27 cellular contexts compared by ENCODE assay signal in the genomic region with DNA sequence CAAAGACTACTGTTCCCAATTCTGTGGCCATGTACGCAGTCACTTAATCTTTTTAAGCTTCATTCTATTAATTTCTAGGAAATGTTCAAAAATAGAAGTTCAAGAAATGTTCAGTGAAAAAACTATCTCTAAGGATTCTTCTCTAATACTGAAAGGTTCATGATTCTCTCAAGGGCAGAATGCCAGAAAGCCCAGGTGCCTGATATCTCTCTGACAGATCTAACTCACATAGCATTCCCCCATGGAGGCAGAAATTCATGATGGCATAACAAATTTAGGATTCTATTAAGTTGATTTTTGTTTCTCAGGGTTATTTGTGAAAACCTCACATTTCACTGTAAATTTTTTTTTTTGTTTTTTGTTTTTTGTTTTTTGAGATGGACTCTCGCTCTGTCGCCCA. TPM values are rescaled to one million over a fixed set of nuclear protein-coding genes. Genes with fewer than 3 reads are reported as not detected.
DNase-seq lines count a peak whose midpoint lies in the region; ATAC-seq and TF ChIP-seq lines count a peak whose summit lies in the region.
"Had no signal": no experiment of that assay in that cellular context is flagged by ENCODE, and none has a peak within 500 bp of the region (broad histone marks: within the 10 kb centered on the region; RNA-seq: fewer than 3 reads in every experiment).

No MANE protein-coding gene starts in this region.

- H3K4me1 Mint-ChIP-seq in MCF 10A (ENCODE audit: insufficient read depth, unreplicated experiment) (peaks cover 5% of the 10 kb centered on the region), endodermal cell (peaks cover 5% of the 10 kb centered on the region)

- H4K20me1 ChIP-seq in mammary epithelial cell (ENCODE audit: insufficient read depth, low read length) = no peaks in the 10 kb centered on the region

- no peak for TF ChIP-seq POLR2A in body of pancreas (IDR thresholded peaks at IDR 0.05)

- no peaks in the 10 kb centered on the region for H3K27me3 ChIP-seq in mammary epithelial cell (ENCODE audit: insufficient read depth, low read length)
- no peaks in the 10 kb centered on the region for H3K27me3 ChIP-seq in endodermal cell (ENCODE audit: control insufficient read depth, insufficient read depth, low read length, poor library complexity, severe bottlenecking)
- H3K27me3 ChIP-seq in body of pancreas = no peaks in the 10 kb centered on the region
- H3K27me3 ChIP-seq: right lobe of liver had no signal

- no peak overlapping the region for H3K4me2 ChIP-seq in mammary epithelial cell (ENCODE audit: insufficient read depth, low read depth, low read length)

- H3K36me3 ChIP-seq in mammary epithelial cell (ENCODE audit: insufficient read depth, low read length) (no peaks in the 10 kb centered on the region), endodermal cell (ENCODE audit: control insufficient read depth, insufficient read depth, low read length) (peaks cover 6% of the 10 kb centered on the region), body of pancreas (replicated peaks in 1 of 2; ENCODE audit: insufficient read depth in 1 of 2, low read depth in 2 of 2) (no peaks in the 10 kb centered on the region)
- H3K36me3 ChIP-seq: HAP-1, right lobe of liver had no signal

- no peaks in the 10 kb centered on the region for H3K27me3 Mint-ChIP-seq in MCF 10A (ENCODE audit: insufficient read depth, unreplicated experiment)
- H3K27me3 Mint-ChIP-seq in endodermal cell (ENCODE audit: insufficient read depth) = no peaks in the 10 kb centered on the region
- H3K27me3 Mint-ChIP-seq: CD4-positive, CD25-positive, alpha-beta regulatory T cell had no signal

- dilution Hi-C loops in mammary epithelial cell (cut with HindIII; ENCODE audit: low sequenced_read_pairs) = loop anchor here (10.0 kb wide), 1 partner anchor 241 kb away; no protein-coding TSS in a partner anchor

- H3K9me3 ChIP-seq in mammary epithelial cell (replicated peaks; ENCODE audit: insufficient read depth, low read length) = no peaks in the 10 kb centered on the region
- no peaks in the 10 kb centered on the region for H3K9me3 ChIP-seq in endodermal cell (ENCODE audit: control insufficient read depth, low read length)
- no peaks in the 10 kb centered on the region for H3K9me3 ChIP-seq in body of pancreas
- H3K9me3 ChIP-seq: HAP-1, right lobe of liver had no signal

- no peak for TF ChIP-seq CTCF in mammary epithelial cell (conservative IDR thresholded peaks at IDR 0.05 in 1 of 2, IDR thresholded peaks at IDR 0.05 in 1 of 2; ENCODE audit: extremely low read depth in 1 of 2, insufficient read depth in 1 of 2, low read depth in 1 of 2, low read length in 2 of 2)
- TF ChIP-seq CTCF in MCF 10A (IDR thresholded peaks at IDR 0.05; ENCODE audit: unreplicated experiment) = no peak
- no peak for TF ChIP-seq CTCF in endodermal cell (conservative IDR thresholded peaks at IDR 0.05)
- TF ChIP-seq CTCF in body of pancreas (IDR thresholded peaks at IDR 0.05) = no peak

- in situ Hi-C loops in mammary epithelial cell (cut with MboI; ENCODE audit: low sequenced_read_pairs in 2 of 2) (no loop called here), KBM-7 (cut with MboI; ENCODE audit: low pct_unique_long_range_greater_than_20kb, low sequenced_read_pairs) (loop anchor here (25.0 kb wide), 1 partner anchor 248 kb away; no protein-coding TSS in a partner anchor)

- POLR2A ChIA-PET in MCF 10A (lab: Yijun Ruan, JAX) = interaction anchor here (0.9 to 1.0 kb wide), 2 partner anchors 9 to 53 kb away, joined by 3 read pairs; partner anchors contain the start of gene AVEN

- CTCF ChIA-PET in mammary epithelial cell (lab: Charles Lee; ENCODE audit: low non-redundant PET) = no interaction called here
- CTCF ChIA-PET in MCF 10A (lab: Yijun Ruan, JAX) = interaction anchor here (0.6 to 2.7 kb wide), 3 partner anchors 9 to 249 kb away, joined by 3 to 8 read pairs (median 6); no protein-coding TSS in a partner anchor

- no peak overlapping the region for H2AFZ ChIP-seq in mammary epithelial cell (ENCODE audit: low read depth, low read length)

- no peak for ATAC-seq in body of pancreas
- ATAC-seq: right lobe of liver had no signal

- H3K9me3 Mint-ChIP-seq in MCF 10A (ENCODE audit: unreplicated experiment) (no peaks in the 10 kb centered on the region), endodermal cell (no peaks in the 10 kb centered on the region)
- H3K9me3 Mint-ChIP-seq: activated naive CD4-positive, alpha-beta T cell treated with anti-CD3 and anti-CD28 coated beads for 36 hours; CD4-positive, CD25-positive, alpha-beta regulatory T cell; WTC11 had no signal

- H3K9ac ChIP-seq in mammary epithelial cell (ENCODE audit: insufficient read depth, low read length) (no peak overlapping the region), endodermal cell (ENCODE audit: extremely low read depth, low read length, poor library complexity, severe bottlenecking) (no peak overlapping the region)

- H3K4me3 ChIP-seq in mammary epithelial cell (replicated peaks in 1 of 3; ENCODE audit: insufficient read depth in 1 of 3, low read depth in 2 of 3, low read length in 3 of 3) (no peak overlapping the region), endodermal cell (ENCODE audit: low read length) (no peak overlapping the region), body of pancreas (no peak overlapping the region)
- H3K4me3 ChIP-seq: HAP-1, right lobe of liver had no signal

- H3K36me3 Mint-ChIP-seq in MCF 10A (ENCODE audit: insufficient read depth, unreplicated experiment) (no peaks in the 10 kb centered on the region), endodermal cell (ENCODE audit: low read depth) (no peaks in the 10 kb centered on the region)
- H3K36me3 Mint-ChIP-seq: WTC11 had no signal

- no peak overlapping the region for H3K4me3 Mint-ChIP-seq in MCF 10A (ENCODE audit: unreplicated experiment)
- no peak overlapping the region for H3K4me3 Mint-ChIP-seq in endodermal cell
- H3K4me3 Mint-ChIP-seq: activated naive CD4-positive, alpha-beta T cell treated with anti-CD3 and anti-CD28 coated beads for 36 hours; CD4-positive, CD25-positive, alpha-beta regulatory T cell; WTC11 had no signal

- DNase-seq in mammary epithelial cell (peak; percentile 11), MCF 10A (ENCODE audit: unreplicated experiment) (no peak), endodermal cell (no peak), myocyte (ENCODE audit: low read depth) (peak; percentile 18), KBM-7 (no peak), Kasumi-1 (lab: John Stamatoyannopoulos, UW) (no peak), Ammon's horn (ENCODE audit: low spot score) (no peak), body of pancreas (no peak)
- DNase-seq: 8988T; activated CD4-positive, alpha-beta T cell treated with anti-CD3 and anti-CD28 coated beads, Interleukin-2, amount 50 U/mL, for 4 hours; activated naive CD4-positive, alpha-beta T cell treated with anti-CD3 and anti-CD28 coated beads for 36 hours; aorta; CD4-positive, CD25-positive, alpha-beta regulatory T cell; central memory CD4-positive, alpha-beta T cell; kidney; NCI-H1417; NCI-H2081 treated with DMSO at 0.1 percent for 48 hours; NCI-H345; NCI-H774; right lobe of liver; Right ventricle myocardium superior; stimulated activated naive CD4-positive, alpha-beta T cell treated with Interleukin-2 at 50 U/mL for 16 hours had no signal

- H3K79me2 ChIP-seq in mammary epithelial cell (ENCODE audit: insufficient read depth, low read length) = peaks cover 10% of the 10 kb centered on the region

- peaks cover 2% of the 10 kb centered on the region for H3K4me1 ChIP-seq in mammary epithelial cell (ENCODE audit: insufficient read depth, low read length)
- no peaks in the 10 kb centered on the region for H3K4me1 ChIP-seq in endodermal cell (ENCODE audit: control insufficient read depth, insufficient read depth, low read length)
- no peaks in the 10 kb centered on the region for H3K4me1 ChIP-seq in body of pancreas
- H3K4me1 ChIP-seq: HAP-1, right lobe of liver had no signal

- no peak overlapping the region for H3K27ac ChIP-seq in mammary epithelial cell (ENCODE audit: insufficient read depth, low read depth, low read length)
- H3K27ac ChIP-seq in endodermal cell (ENCODE audit: low read depth, low read length) = peak overlapping the region; percentile 72
- no peak overlapping the region for H3K27ac ChIP-seq in body of pancreas
- H3K27ac ChIP-seq: right lobe of liver had no signal

- BruUV-seq in mammary epithelial cell (replicated peaks; lab: Mats Ljungman, UMichigan) = no TSS peak
- BruUV-seq in MCF 10A (replicated peaks; lab: Mats Ljungman, UMichigan) = no TSS peak

- WGBS in mammary epithelial cell (ENCODE audit: low coverage, missing lambda C conversion rate) = 65% methylated on average over 3 of the region's 3 CpGs
- WGBS in endodermal cell (ENCODE audit: insufficient coverage in 1 of 2, insufficient read length in 1 of 2), 2 experiments = 94% methylated on average over 2 of the region's 3 CpGs; no CpG with 5 or more reads in 1 of the 2 experiments
- 67% methylated on average over 3 of the region's 3 CpGs for WGBS in body of pancreas, 2 donors

- intact Hi-C loops in mammary epithelial cell (cut with micrococcal nuclease) = no loop called here
- intact Hi-C loops in MCF 10A (cut with micrococcal nuclease) = no loop called here
- intact Hi-C loops in body of pancreas (cut with DNase I) = no loop called here

- H3K27ac Mint-ChIP-seq in MCF 10A (ENCODE audit: low read depth, unreplicated experiment) (no peak overlapping the region), endodermal cell (no peak overlapping the region)
- H3K27ac Mint-ChIP-seq: activated naive CD4-positive, alpha-beta T cell treated with anti-CD3 and anti-CD28 coated beads for 36 hours; CD4-positive, CD25-positive, alpha-beta regulatory T cell; WTC11 had no signal

RNA-seq across cellular contexts. Expression of gene CHRM5, which starts 17.5 kb away (rescaled TPM):
- total RNA-seq in mammary epithelial cell (under 1 TPM in 1 of 2 donors, not detected in 1; under 0.01 TPM), MCF 10A (2022) (not detected in 2 replicates), endodermal cell (not detected), myocyte (0.05 TPM in 1 of 2 replicates, not detected in the other), body of pancreas (not detected)
- polyA plus RNA-seq in mammary epithelial cell = 0.02 TPM
- polyA minus RNA-seq in mammary epithelial cell = not detected
- not detected for polyA plus RNA-seq in endodermal cell (2013, experiment 1 of 2)
- not detected for polyA plus RNA-seq in endodermal cell (2013, experiment 2 of 2)
- polyA plus RNA-seq in myocyte (2012) = 0.15 TPM
- total RNA-seq: activated naive CD4-positive, alpha-beta T cell treated with anti-CD3 and anti-CD28 coated beads for 36 hours; aorta; CD4-positive, CD25-positive, alpha-beta regulatory T cell; endothelial cell of umbilical vein; lower leg skin; mucosa of gallbladder; right lobe of liver; Right ventricle myocardium superior; WTC11 had no signal
- polyA plus RNA-seq: aorta; CD4-positive, CD25-positive, alpha-beta regulatory T cell had no signal

RNA-seq across cellular contexts. Expression of gene AVEN, which starts 53.3 kb away (rescaled TPM):
- total RNA-seq in mammary epithelial cell (10 to 100 TPM; 22.5 to 25.1 TPM), MCF 10A (2022) (42.4 and 43.5 TPM in 2 replicates), endodermal cell (10 to 100 TPM; 18.9 to 20.7 TPM), myocyte (69.2 and 77.7 TPM in 2 replicates), body of pancreas (10 to 100 TPM; 10.5 to 12.2 TPM)
- polyA plus RNA-seq in mammary epithelial cell = 9.0 TPM
- 9.6 TPM for polyA minus RNA-seq in mammary epithelial cell
- polyA plus RNA-seq in endodermal cell (2013, experiment 1 of 2) = 10.9 TPM
- polyA plus RNA-seq in endodermal cell (2013, experiment 2 of 2) = 12.0 TPM
- polyA plus RNA-seq in myocyte (2012) = 39.8 TPM

Comparison
In these comparisons a context has a peak if more than half of its experiments do, and no peak if none do; other contexts are left out.
1. DNase-seq: peak in mammary epithelial cell (single experiment) and myocyte (single experiment); none in MCF 10A (single experiment), endodermal cell (single experiment), KBM-7 (single experiment), Kasumi-1 (0 of 2), Ammon's horn (single experiment) and body of pancreas (0 of 4).